Comparison of ENCODE assay signal across 1 cellular context in genomic region chr20:49831770-49832631, GRCh38.
TF ChIP-seq lines count a peak whose summit lies in the region.

No MANE protein-coding gene starts in this region.

TF ChIP-seq in GM12878, 131 proteins besides CTCF, POLR2A, EP300 and RAD21:
- no peak for TF ChIP-seq PML (IDR thresholded peaks at IDR 0.05; ENCODE audit: low read length)
- TF ChIP-seq CREM (IDR thresholded peaks at IDR 0.05; ENCODE audit: low read depth), result no peak
- TF ChIP-seq TBL1XR1 (IDR thresholded peaks at IDR 0.05; ENCODE audit: low read depth, low read length), result no peak
- no peak for TF ChIP-seq DPF2 (IDR thresholded peaks at IDR 0.05)
- no peak for TF ChIP-seq SUZ12 (IDR thresholded peaks at IDR 0.05; ENCODE audit: unreplicated experiment)
- no peak for TF ChIP-seq SREBF2 (IDR thresholded peaks at IDR 0.05; ENCODE audit: low read length)
- no peak for TF ChIP-seq SMAD5 (IDR thresholded peaks at IDR 0.05; ENCODE audit: low read depth)
- TF ChIP-seq CUX1 (IDR thresholded peaks at IDR 0.05; ENCODE audit: insufficient replicate concordance, low read depth, low read length), result no peak
- TF ChIP-seq SRF (IDR thresholded peaks at IDR 0.05; ENCODE audit: low read depth in 2 of 2, low read length in 2 of 2), result no peak
